23 cellular contexts compared by ENCODE assay signal in the genomic region with DNA sequence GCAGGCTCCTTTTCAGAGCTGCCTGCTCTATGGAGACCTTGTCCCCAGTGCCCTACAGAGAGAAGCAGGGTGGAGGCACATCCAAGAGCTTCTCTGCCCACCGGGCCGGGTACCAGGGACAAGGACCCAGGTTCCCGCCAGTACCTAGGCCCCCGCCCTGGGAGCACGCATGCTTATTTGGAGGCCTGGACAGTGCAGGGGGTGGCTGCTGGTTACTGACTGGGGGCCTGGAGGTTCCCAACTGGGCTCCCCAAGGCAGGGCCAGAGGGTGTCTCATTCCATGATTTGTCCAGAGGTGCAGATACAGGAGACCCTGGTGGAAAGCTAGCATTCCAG.
DNase-seq lines count a peak whose midpoint lies in the region; ATAC-seq and TF ChIP-seq lines count a peak whose summit lies in the region.
"Had no signal": no experiment of that assay in that cellular context is flagged by ENCODE, and none has a peak within 500 bp of the region (broad histone marks: within the 10 kb centered on the region; RNA-seq: fewer than 3 reads in every experiment).

No MANE protein-coding gene starts in this region.

- WGBS in spleen, 5 donors: 89 to 100% (median 92%) methylated on average over 3 to 5 of the region's 5 CpGs

- H3K27me3 ChIP-seq in spleen (replicated peaks in 1 of 7): peaks cover 0 to 57% (median 5%) of the 10 kb centered on the region in 7 donors

- H3K9me3 ChIP-seq in HEK293 (ENCODE audit: control insufficient read depth, insufficient read depth, low read depth, low read length) (no peaks in the 10 kb centered on the region; the same call in 1 of the 2 replicates), spleen (no peaks in the 10 kb centered on the region)
- H3K9me3 ChIP-seq: HAP-1 had no signal

- CTCF ChIA-PET in HEK293 (lab: Yijun Ruan, JAX): interaction anchor here (0.6 to 0.7 kb wide), 3 partner anchors 10 to 86 kb away, joined by 3 to 4 read pairs (median 3); no protein-coding TSS in a partner anchor

- POLR2A ChIA-PET in HEK293 (lab: Yijun Ruan, JAX): no interaction called here

- no peak for TF ChIP-seq POLR2A in spleen (IDR thresholded peaks at IDR 0.05)

- intact Hi-C loops in spleen (cut with DNase I; ENCODE audit: low total_unique reads): no loop called here

- H3K4me3 ChIP-seq in HEK293 (ENCODE audit: low read depth, low read length) (no peak overlapping the region), spleen (no peak overlapping the region)
- H3K4me3 ChIP-seq: GM23248, HAP-1 had no signal

- no peak for TF ChIP-seq CTCF in HEK293 (tag by site-specific recombination; IDR thresholded peaks at IDR 0.05)
- TF ChIP-seq CTCF in spleen (IDR thresholded peaks at IDR 0.05 in 8 of 11, conservative IDR thresholded peaks at IDR 0.05 in 3 of 11): no peak

- H3K36me3 ChIP-seq in HEK293 (ENCODE audit: control insufficient read depth in 2 of 2, insufficient read depth in 1 of 2, low read length in 2 of 2) (no peaks in the 10 kb centered on the region), spleen (no peaks in the 10 kb centered on the region)
- H3K36me3 ChIP-seq: HAP-1 had no signal

- no peak for ATAC-seq in HG03342 (IDR thresholded peaks at IDR 0.05; ENCODE audit: unreplicated experiment)
- ATAC-seq: HepG2 had no signal

- DNase-seq in ecto neural progenitor cell (ENCODE audit: low spot score) (peak; percentile 37), mesenteric fat pad (ENCODE audit: low spot score) (peak; percentile 89), spleen (peak; percentile 59), medulla oblongata (ENCODE audit: extremely low spot score) (no peak), glomerular visceral epithelial cell (ENCODE audit: extremely low spot score) (no peak)
- DNase-seq: DMS153, DND-41, GM23248, Karpas-422, NCI-H1092 treated with DMSO at 0.1 percent for 48 hours, NCI-H1436, NCI-H187, NCI-H2081 treated with DMSO at 0.1 percent for 48 hours, NCI-H2171, NCI-H226, NCI-H510A, NCI-H69, RPMI8226, SHP77 treated with DMSO at 0.1 percent for 48 hours had no signal

- H3K4me1 ChIP-seq in HEK293 (ENCODE audit: control insufficient read depth, insufficient read depth, low read length) (peaks cover 16% of the 10 kb centered on the region), spleen (peaks cover 0 to 8% (median 0%) of the 10 kb centered on the region in 6 donors)
- H3K4me1 ChIP-seq: HAP-1 had no signal

- H3K27ac ChIP-seq in HEK293 (ENCODE audit: extremely low read depth, low read depth, low read length) (no peak overlapping the region), spleen (no peak overlapping the region)
- H3K27ac ChIP-seq: GM23248 had no signal

TF ChIP-seq in HEK293, 187 proteins besides CTCF, POLR2A, EP300 and RAD21:
- TF ChIP-seq SCRT2 (tag by site-specific recombination; IDR thresholded peaks at IDR 0.05) (0 out of 2 replicates have a peak, but pooled peaks have one; percentile 27), ZNF544 (tag by site-specific recombination; IDR thresholded peaks at IDR 0.05) (no peak)

Comparison
In these comparisons a context has a peak if more than half of its experiments do, and no peak if none do; other contexts are left out.
1. DNase-seq: peak in ecto neural progenitor cell (single experiment), mesenteric fat pad (single experiment) and spleen (single experiment); none in medulla oblongata (single experiment) and glomerular visceral epithelial cell (single experiment).